In genomic region chr12:40056357-40056756, GRCh38 we compare ENCODE assay signal across 1 cellular context.
TF ChIP-seq lines count a peak whose summit lies in the region.

No MANE protein-coding gene starts in this region.

TF ChIP-seq in HEK293, 187 proteins besides CTCF, POLR2A, EP300 and RAD21 (continued from another document):
- TF ChIP-seq ZNF645 (tag by site-specific recombination; IDR thresholded peaks at IDR 0.05) (no peak), GFI1B (tag by site-specific recombination; IDR thresholded peaks at IDR 0.05) (no peak), ZNF561 (tag by site-specific recombination; IDR thresholded peaks at IDR 0.05; ENCODE audit: borderline replicate concordance) (no peak), ZSCAN30 (tag by site-specific recombination; IDR thresholded peaks at IDR 0.05) (0 out of 2 replicates have a peak, but pooled peaks have one; percentile 22), ZNF23 (tag by site-specific recombination; IDR thresholded peaks at IDR 0.05; ENCODE audit: borderline replicate concordance) (no peak), OSR2 (tag by site-specific recombination; IDR thresholded peaks at IDR 0.05) (peak; percentile 73), ZEB2 (tag by site-specific recombination; IDR thresholded peaks at IDR 0.05) (no peak), ZNF423 (tag by site-specific recombination; IDR thresholded peaks at IDR 0.05) (no peak), ELK4 (IDR thresholded peaks at IDR 0.05; ENCODE audit: borderline replicate concordance, low read depth, low read length) (no peak), IKZF3 (tag by site-specific recombination; IDR thresholded peaks at IDR 0.05) (peak; percentile 89), SP7 (tag by site-specific recombination; IDR thresholded peaks at IDR 0.05) (peak; percentile 13; the same call in 1 of the 2 replicates), ZNF280D (tag by site-specific recombination; IDR thresholded peaks at IDR 0.05) (no peak), PBX3 (CRISPR knock-in tag; IDR thresholded peaks at IDR 0.05) (no peak), ZNF610 (tag by site-specific recombination; IDR thresholded peaks at IDR 0.05; ENCODE audit: borderline replicate concordance) (no peak)
